9 cellular contexts compared by ENCODE assay signal in the genomic region with DNA sequence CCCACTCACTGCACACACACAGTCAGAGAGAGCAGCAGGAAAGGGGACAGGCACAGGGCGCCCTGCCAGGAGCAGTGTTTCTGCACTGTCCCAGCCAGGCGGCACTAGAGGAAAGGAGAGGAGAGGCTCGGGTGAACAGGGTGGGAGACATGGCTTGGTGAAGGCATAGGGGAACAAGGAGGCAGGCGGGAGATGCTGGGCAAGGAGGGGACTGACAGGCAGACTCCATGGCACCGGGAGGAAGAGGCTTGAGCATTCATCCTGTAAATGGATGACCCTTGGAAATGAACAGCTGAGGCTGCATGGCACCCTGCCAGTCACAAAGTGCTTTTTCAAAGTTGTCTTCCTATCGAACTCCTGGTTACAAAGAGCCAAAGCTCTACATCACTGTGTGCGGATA. TPM values are rescaled to one million over a fixed set of nuclear protein-coding genes. Genes with fewer than 3 reads are reported as not detected.
DNase-seq lines count a peak whose midpoint lies in the region; ATAC-seq and TF ChIP-seq lines count a peak whose summit lies in the region.
"Had no signal": no experiment of that assay in that cellular context is flagged by ENCODE, and none has a peak within 500 bp of the region (broad histone marks: within the 10 kb centered on the region; RNA-seq: fewer than 3 reads in every experiment).

No MANE protein-coding gene starts in this region.

- peak overlapping the region in 2 of 4 donors; percentile 50 to 61 for H3K4me3 Mint-ChIP-seq in CD4-positive, CD25-positive, alpha-beta regulatory T cell

- CTCF ChIA-PET in RWPE1 (lab: Yijun Ruan, JAX) = no interaction called here

- H3K27me3 ChIP-seq in CD4-positive, CD25-positive, alpha-beta regulatory T cell (ENCODE audit: control insufficient read depth, insufficient read depth, low read length) = no peaks in the 10 kb centered on the region
- no peaks in the 10 kb centered on the region for H3K27me3 ChIP-seq in left lung
- H3K27me3 ChIP-seq: spleen had no signal

- ATAC-seq in CD4-positive, CD25-positive, alpha-beta regulatory T cell (ENCODE audit: low read depth in 2 of 2) = no peak
- ATAC-seq in left lung = peak; percentile 51
- ATAC-seq in GM19452 (IDR thresholded peaks at IDR 0.05; ENCODE audit: unreplicated experiment) = no peak
- no peak for ATAC-seq in GM19035 (IDR thresholded peaks at IDR 0.05; ENCODE audit: unreplicated experiment)

- H3K4me3 ChIP-seq in CD4-positive, CD25-positive, alpha-beta regulatory T cell (ENCODE audit: low read depth, low read length) = no peak overlapping the region
- no peak overlapping the region for H3K4me3 ChIP-seq in left lung
- H3K4me3 ChIP-seq: spleen had no signal

- DNase-seq in CD4-positive, CD25-positive, alpha-beta regulatory T cell = no peak
- DNase-seq in RWPE1 (ENCODE audit: low spot score) (no peak), left lung (no peak), putamen (ENCODE audit: low spot score) (no peak)
- DNase-seq: DMS153, RPMI8226, spleen had no signal

- peaks cover 4% of the 10 kb centered on the region for H3K36me3 Mint-ChIP-seq in CD4-positive, CD25-positive, alpha-beta regulatory T cell

- intact Hi-C loops in left lung (cut with DNase I) = no loop called here

- peak overlapping the region; percentile 25 to 72 (median 58) for H3K27ac Mint-ChIP-seq in CD4-positive, CD25-positive, alpha-beta regulatory T cell

- no peak overlapping the region for H3K27ac ChIP-seq in CD4-positive, CD25-positive, alpha-beta regulatory T cell (ENCODE audit: insufficient read depth, low read length, poor library complexity, severe bottlenecking)
- peak overlapping the region; percentile 35 for H3K27ac ChIP-seq in RWPE1
- H3K27ac ChIP-seq in left lung = no peak overlapping the region

- TF ChIP-seq CTCF in RWPE1 (conservative IDR thresholded peaks at IDR 0.05; ENCODE audit: low read depth) = no peak
- TF ChIP-seq CTCF in left lung (IDR thresholded peaks at IDR 0.05) = no peak

- no peaks in the 10 kb centered on the region for H3K27me3 Mint-ChIP-seq in CD4-positive, CD25-positive, alpha-beta regulatory T cell

- H3K9me3 Mint-ChIP-seq in CD4-positive, CD25-positive, alpha-beta regulatory T cell = no peaks in the 10 kb centered on the region

- H3K9me3 ChIP-seq in CD4-positive, CD25-positive, alpha-beta regulatory T cell (ENCODE audit: control insufficient read depth in 2 of 2, low read length in 2 of 2) = no peaks in the 10 kb centered on the region
- H3K9me3 ChIP-seq in left lung = no peaks in the 10 kb centered on the region
- H3K9me3 ChIP-seq: spleen had no signal

- POLR2A ChIA-PET in RWPE1 (lab: Yijun Ruan, JAX; ENCODE audit: low non-redundant PET) = no interaction called here

- H3K36me3 ChIP-seq in CD4-positive, CD25-positive, alpha-beta regulatory T cell (ENCODE audit: control insufficient read depth, insufficient read depth, low read length) = no peaks in the 10 kb centered on the region
- no peaks in the 10 kb centered on the region for H3K36me3 ChIP-seq in left lung

- peaks cover 7 to 64% (median 35%) of the 10 kb centered on the region in 4 donors for H3K4me1 Mint-ChIP-seq in CD4-positive, CD25-positive, alpha-beta regulatory T cell

- peaks cover 11% of the 10 kb centered on the region for H3K4me1 ChIP-seq in CD4-positive, CD25-positive, alpha-beta regulatory T cell (ENCODE audit: control insufficient read depth, insufficient read depth, low read length, poor library complexity, severe bottlenecking)
- H3K4me1 ChIP-seq in left lung = peaks cover 0 to 57% of the 10 kb centered on the region in 2 donors

RNA-seq across cellular contexts. Expression of a gene that starts 22.5 kb away (rescaled TPM):
- 62.5 TPM for total RNA-seq in CD4-positive, CD25-positive, alpha-beta regulatory T cell
- 1 to 10 TPM; 2.9 to 4.6 (median 3.9) TPM for polyA plus RNA-seq in CD4-positive, CD25-positive, alpha-beta regulatory T cell
- 10 to 100 TPM; 10.0 to 10.3 TPM for total RNA-seq in left lung

RNA-seq across cellular contexts. Expression of a gene that starts 33.3 kb away (rescaled TPM):
- total RNA-seq in CD4-positive, CD25-positive, alpha-beta regulatory T cell = 93.1 TPM
- 10 to 100 TPM; 19.0 to 28.5 (median 24.6) TPM for polyA plus RNA-seq in CD4-positive, CD25-positive, alpha-beta regulatory T cell
- total RNA-seq in left lung = 10 to 100 TPM; 47.0 to 55.9 TPM

RNA-seq across cellular contexts. Expression of a gene that starts 54.4 kb away (rescaled TPM):
- 71.0 TPM for total RNA-seq in CD4-positive, CD25-positive, alpha-beta regulatory T cell
- 10 to 100 TPM; 61.5 to 73.1 (median 65.6) TPM for polyA plus RNA-seq in CD4-positive, CD25-positive, alpha-beta regulatory T cell
- 10 to 100 TPM; 70.7 to 85.9 TPM for total RNA-seq in left lung

RNA-seq across cellular contexts. Expression of a gene that starts 55.4 kb away (rescaled TPM):
- 1.0 TPM for total RNA-seq in CD4-positive, CD25-positive, alpha-beta regulatory T cell
- polyA plus RNA-seq in CD4-positive, CD25-positive, alpha-beta regulatory T cell = 1 to 10 TPM; 2.7 to 5.7 (median 3.8) TPM
- total RNA-seq in left lung = 1 to 10 TPM; 4.8 to 5.9 TPM
